35 cellular contexts compared by ENCODE assay signal in the genomic region with DNA sequence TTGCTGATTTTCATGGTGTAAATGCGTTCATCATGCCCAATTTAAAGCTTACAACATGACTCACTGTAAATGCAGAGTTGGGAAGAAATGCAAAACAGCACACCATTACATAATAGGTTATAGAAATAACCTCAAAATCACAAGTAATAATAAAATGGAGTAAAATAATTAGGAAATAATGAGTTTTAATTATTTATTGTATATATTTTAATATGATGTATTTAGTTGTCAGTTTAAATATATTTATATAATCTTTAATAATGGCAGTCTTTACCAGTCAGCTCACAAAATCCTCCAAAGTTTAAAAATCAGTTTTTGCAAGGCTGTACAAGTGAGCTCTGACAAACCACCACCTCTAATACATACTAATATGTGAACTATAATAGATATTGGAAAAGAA.
"Had no signal": no experiment of that assay in that cellular context is flagged by ENCODE, and none has a peak within 500 bp of the region (broad histone marks: within the 10 kb centered on the region; RNA-seq: fewer than 3 reads in every experiment).

No MANE protein-coding gene starts in this region.

- H3K36me3 ChIP-seq: MG63 had no signal

- H3K27ac ChIP-seq: KMS-11 had no signal

- H3K9ac ChIP-seq: KMS-11 had no signal

- DNase-seq: Karpas-422, Kasumi-1, MG63, MM.1S, MV-4-11, NCI-H1048, NCI-H1092, NCI-H1092 treated with DMSO at 0.1 percent for 48 hours, NCI-H1105, NCI-H1105 treated with DMSO at 0.1 percent for 48 hours, NCI-H1417, NCI-H1417 treated with DMSO at 0.1 percent for 48 hours, NCI-H1436, NCI-H1436 treated with DMSO at 0.1 percent for 48 hours, NCI-H146, NCI-H1694, NCI-H1694 treated with DMSO at 0.1 percent for 48 hours, NCI-H187, NCI-H187 treated with DMSO at 0.1 percent for 48 hours, NCI-H1930, NCI-H2029, NCI-H2029 treated with DMSO at 0.1 percent for 48 hours, NCI-H2081, NCI-H2081 treated with DMSO at 0.1 percent for 48 hours, NCI-H2107, NCI-H2171, NCI-H2171 treated with DMSO at 0.1 percent for 48 hours, NCI-H2227 treated with DMSO at 0.1 percent for 48 hours, NCI-H226, NCI-H345, NCI-H446, NCI-H446 treated with DMSO at 0.1 percent for 48 hours, NCI-H510A, NCI-H510A treated with DMSO at 0.1 percent for 48 hours had no signal

- H3K4me3 ChIP-seq: MG63 had no signal
